Comparison of ENCODE assay signal across 9 cellular contexts in the genomic region with DNA sequence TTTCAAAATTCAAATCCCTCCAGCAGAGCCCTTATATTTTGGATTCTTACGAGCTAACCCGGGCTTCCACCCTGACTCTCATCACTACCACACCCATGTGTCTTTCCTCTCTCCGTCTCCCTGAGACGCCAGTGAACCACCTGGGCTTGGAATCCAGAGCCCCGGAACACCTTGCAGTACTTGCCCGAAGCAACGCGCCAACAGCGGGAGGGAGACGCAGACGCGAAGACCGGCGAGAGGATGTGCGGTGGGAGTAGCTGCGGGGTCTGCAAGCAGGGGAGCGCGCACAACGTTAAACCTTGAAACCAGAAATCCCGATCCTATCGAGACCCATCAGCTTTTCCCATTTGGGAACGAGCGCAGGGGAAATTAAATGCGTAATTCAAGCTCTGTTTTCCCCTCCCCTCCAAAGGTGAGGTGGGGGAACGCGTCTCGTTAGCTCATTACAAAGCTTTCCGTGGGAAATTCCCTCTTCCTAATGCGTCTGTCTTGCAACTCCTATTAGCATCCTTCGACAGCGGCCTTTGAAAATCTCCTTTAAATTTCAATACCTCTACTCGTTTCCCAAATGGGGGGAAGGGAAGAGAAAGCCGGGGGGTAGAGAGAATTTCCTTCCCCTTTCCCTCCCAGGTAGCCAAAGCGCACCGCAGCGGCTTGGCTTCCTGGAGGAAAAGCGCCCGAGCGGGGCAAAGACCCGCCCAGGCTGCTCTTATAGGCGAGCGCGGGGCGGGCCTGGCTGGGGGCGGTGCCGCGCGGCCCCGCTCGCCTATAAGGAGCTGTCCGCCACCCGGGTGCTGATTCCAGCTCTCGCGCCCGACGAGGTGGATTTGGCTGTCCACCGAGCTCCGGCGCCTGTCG. TPM values are rescaled to one million over a fixed set of nuclear protein-coding genes. Genes with fewer than 3 reads are reported as not detected.
DNase-seq lines count a peak whose midpoint lies in the region; ATAC-seq and TF ChIP-seq lines count a peak whose summit lies in the region.
"Had no signal": no experiment of that assay in that cellular context is flagged by ENCODE, and none has a peak within 500 bp of the region (broad histone marks: within the 10 kb centered on the region; RNA-seq: fewer than 3 reads in every experiment).

A gene (plus strand): TSS at position 797 of the 858 bp plus-strand sequence. CDS start 364 bp downstream, outside the sequence.

- H4K20me1 ChIP-seq in MM.1S (ENCODE audit: insufficient read depth, low read length): no peaks in the 10 kb centered on the region

- no peaks in the 10 kb centered on the region for H3K36me3 Mint-ChIP-seq in endothelial cell (ENCODE audit: low read depth, unreplicated experiment)

- no peak within 1 kb of the TSS for H3K27ac Mint-ChIP-seq in endothelial cell (ENCODE audit: unreplicated experiment)

- no peak for ATAC-seq in GM18870 (IDR thresholded peaks at IDR 0.05; ENCODE audit: unreplicated experiment)

- H3K9me3 Mint-ChIP-seq in endothelial cell (ENCODE audit: unreplicated experiment): no peaks in the 10 kb centered on the region

- H3K4me3 Mint-ChIP-seq in endothelial cell (ENCODE audit: unreplicated experiment): peak within 1 kb of the TSS; percentile 92

- H3K79me2 ChIP-seq in MM.1S (ENCODE audit: low read length): no peaks in the 10 kb centered on the region

- no peak within 1 kb of the TSS for H3K9ac ChIP-seq in MM.1S (ENCODE audit: low read length)

- H3K9me3 ChIP-seq in MM.1S (replicated peaks; ENCODE audit: insufficient read depth, low read length) (no peaks in the 10 kb centered on the region), ascending aorta (no peaks in the 10 kb centered on the region)

- no peaks in the 10 kb centered on the region for H3K9me2 ChIP-seq in MM.1S (replicated peaks; ENCODE audit: insufficient read depth, low read length)

- DNase-seq in activated T-cell treated with anti-CD3 and anti-CD28 coated beads, Interleukin-2, amount 50 U/mL, for 48 hours: peak; percentile 27 to 31
- DNase-seq in activated T-cell treated with anti-CD3 and anti-CD28 coated beads for 4 hours: no peak
- peak; percentile 96 for DNase-seq in NCI-H82 (lab: John Stamatoyannopoulos, UW)
- peak; percentile 89 for DNase-seq in endothelial cell (ENCODE audit: low spot score)
- DNase-seq in middle frontal gyrus (ENCODE audit: extremely low spot score, low spot score): peak; percentile 42
- DNase-seq in MM.1S: no peak
- no peak for DNase-seq in ascending aorta (ENCODE audit: low spot score in 2 of 2)

- no peak within 1 kb of the TSS for H2AFZ ChIP-seq in MM.1S (ENCODE audit: low read length)

- TF ChIP-seq CTCF in endothelial cell (IDR thresholded peaks at IDR 0.05; ENCODE audit: unreplicated experiment): no peak
- no peak for TF ChIP-seq CTCF in MM.1S (IDR thresholded peaks at IDR 0.05; ENCODE audit: low read length)
- no peak for TF ChIP-seq CTCF in ascending aorta (IDR thresholded peaks at IDR 0.05)

- H3K4me3 ChIP-seq in MM.1S (ENCODE audit: low read length) (no peak within 1 kb of the TSS), ascending aorta (no peak within 1 kb of the TSS)

- no peaks in the 10 kb centered on the region for H3K36me3 ChIP-seq in MM.1S (replicated peaks; ENCODE audit: insufficient read depth, low read length)
- no peaks in the 10 kb centered on the region for H3K36me3 ChIP-seq in ascending aorta

- no peaks in the 10 kb centered on the region for H3F3A ChIP-seq in MM.1S (ENCODE audit: insufficient read depth, low read length)

- H3K4me2 ChIP-seq in MM.1S (ENCODE audit: low read depth, low read length): no peak within 1 kb of the TSS

- H3K27me3 ChIP-seq in MM.1S (replicated peaks; ENCODE audit: insufficient read depth, low read length): no peaks in the 10 kb centered on the region
- no peaks in the 10 kb centered on the region for H3K27me3 ChIP-seq in ascending aorta

- H3K4me1 ChIP-seq in MM.1S (ENCODE audit: low read length): no peaks in the 10 kb centered on the region
- no peaks in the 10 kb centered on the region for H3K4me1 ChIP-seq in ascending aorta

- intact Hi-C loops in ascending aorta (cut with DNase I): no loop called here

- H3K27ac ChIP-seq in MM.1S (ENCODE audit: low read length) (no peak within 1 kb of the TSS), ascending aorta (no peak within 1 kb of the TSS)

- no peaks in the 10 kb centered on the region for H3K27me3 Mint-ChIP-seq in endothelial cell (ENCODE audit: unreplicated experiment)

- H3K4me1 Mint-ChIP-seq in endothelial cell (ENCODE audit: unreplicated experiment): peaks cover 22% of the 10 kb centered on the region

RNA-seq across cellular contexts. Expression of the gene that starts here (rescaled TPM):
- total RNA-seq in endothelial cell (ENCODE audit: unreplicated experiment) (5.0 TPM), ascending aorta (not detected)
- total RNA-seq: T-helper 1 cell treated with Interleukin-12 subunit alpha and Interleukin-12 subunit beta and Interleukin-4 antibody, amounts not matched to agents 30 ng/mL and 1 ng/mL, for 36 hours had no signal

Comparison
In these comparisons a context has a peak if more than half of its experiments do, and no peak if none do; other contexts are left out.
1. DNase-seq: peak in activated T-cell treated with anti-CD3 and anti-CD28 coated beads, Interleukin-2, amount 50 U/mL, for 48 hours (2 of 2), NCI-H82 (single experiment), endothelial cell (single experiment) and middle frontal gyrus (single experiment); none in activated T-cell treated with anti-CD3 and anti-CD28 coated beads for 4 hours (single experiment), MM.1S (single experiment) and ascending aorta (0 of 2).